ENCODE assay signal across 8 cellular contexts in genomic region chr5:96752341-96753016, GRCh38. TPM values are rescaled to one million over a fixed set of nuclear protein-coding genes. Genes with fewer than 3 reads are reported as not detected.
DNase-seq lines count a peak whose midpoint lies in the region; ATAC-seq and TF ChIP-seq lines count a peak whose summit lies in the region.

No MANE protein-coding gene starts in this region.

- H3K9me3 ChIP-seq in GM23248 (ENCODE audit: low read depth) (no peaks in the 10 kb centered on the region), stomach (no peaks in the 10 kb centered on the region)

- no peak overlapping the region for H2AFZ ChIP-seq in GM23248

- intact Hi-C loops in stomach (cut with DNase I; ENCODE audit: low total_unique reads), result loop anchor here (5.0 kb wide), 1 partner anchor 410 kb away; no protein-coding TSS in a partner anchor

- no peaks in the 10 kb centered on the region for H3K9me2 ChIP-seq in GM23248 (ENCODE audit: insufficient read depth)

- in situ Hi-C loops in GM23248 (cut with MboI) (no loop called here), astrocyte of the cerebellum (cut with HindIII; ENCODE audit: low sequenced_read_pairs) (no loop called here)

- no peak overlapping the region for H3K4me2 ChIP-seq in GM23248 (ENCODE audit: unreplicated experiment)

- peaks cover 25% of the 10 kb centered on the region for H3F3A ChIP-seq in GM23248 (ENCODE audit: insufficient read depth)

- H3K9ac ChIP-seq in GM23248, result no peak overlapping the region

- H3K27me3 ChIP-seq in GM23248 (replicated peaks; ENCODE audit: insufficient read depth) (no peaks in the 10 kb centered on the region), stomach (no peaks in the 10 kb centered on the region)

- no peak for TF ChIP-seq POLR2A in stomach (IDR thresholded peaks at IDR 0.05)

- H3K4me3 ChIP-seq in GM23248, result no peak overlapping the region
- H3K4me3 ChIP-seq in astrocyte of the cerebellum (ENCODE audit: low read depth, low read length), result no peak overlapping the region
- no peak overlapping the region for H3K4me3 ChIP-seq in stomach

- no peaks in the 10 kb centered on the region for H4K20me1 ChIP-seq in GM23248 (ENCODE audit: insufficient read depth)

- H3K36me3 ChIP-seq in GM23248 (ENCODE audit: low read depth) (peaks cover 80% of the 10 kb centered on the region), stomach (peaks cover 73 to 97% (median 94%) of the 10 kb centered on the region in 4 donors)

- ATAC-seq in HG03108 (IDR thresholded peaks at IDR 0.05; ENCODE audit: unreplicated experiment), result no peak
- ATAC-seq in GM19023 (IDR thresholded peaks at IDR 0.05; ENCODE audit: unreplicated experiment), result no peak

- H3K27ac ChIP-seq in GM23248, result no peak overlapping the region
- H3K27ac ChIP-seq in stomach, result no peak overlapping the region

- TF ChIP-seq CTCF in astrocyte of the cerebellum (IDR thresholded peaks at IDR 0.05; ENCODE audit: low read depth, low read length, missing control alignments), result peak; percentile 55
- peak in 4 of 7 experiments; percentile 57 to 75 (median 67) for TF ChIP-seq CTCF in stomach (IDR thresholded peaks at IDR 0.05)

- H3K4me1 ChIP-seq in GM23248 (ENCODE audit: insufficient read depth), result no peaks in the 10 kb centered on the region
- peaks cover 0 to 13% (median 4%) of the 10 kb centered on the region in 4 donors for H3K4me1 ChIP-seq in stomach

- TF ChIP-seq EP300 in stomach (IDR thresholded peaks at IDR 0.05), result no peak

- DNase-seq in COLO829 (ENCODE audit: low spot score) (peak; percentile 36), GM23248 (peak; percentile 68), NCI-H526 treated with DMSO at 0.1 percent for 48 hours (lab: John Stamatoyannopoulos, UW) (peak; percentile 1), astrocyte of the cerebellum (ENCODE audit: low read depth) (peak; percentile 70), iPS-NIHi7 (ENCODE audit: extremely low spot score) (peak; percentile 43), stomach (no peak)

- H3K79me2 ChIP-seq in GM23248 (ENCODE audit: insufficient read depth), result no peaks in the 10 kb centered on the region

RNA-seq across cellular contexts. Expression of gene ERAP1, which starts 55.3 kb away (rescaled TPM):
- 16.8 and 21.0 TPM in 2 replicates for total RNA-seq in GM23248 (2014; rRNA removed; shearing (Covaris generic))
- polyA plus RNA-seq in GM23248 (2016; fragmentation: Nextera tagmentation; extraction: Ambion mirVana) (8.7 and 9.0 TPM in 2 replicates), stomach (1 to 10 TPM; 5.5 to 8.0 (median 5.9) TPM)
- 10 to 100 TPM; 23.5 to 69.4 (median 53.6) TPM for total RNA-seq in stomach
